Comparison of ENCODE assay signal across 10 cellular contexts in genomic region chr2:24855703-24856102, GRCh38.
DNase-seq lines count a peak whose midpoint lies in the region; ATAC-seq, FAIRE-seq and TF ChIP-seq lines count a peak whose summit lies in the region.
"Had no signal": no experiment of that assay in that cellular context is flagged by ENCODE, and none has a peak within 500 bp of the region (broad histone marks: within the 10 kb centered on the region; RNA-seq: fewer than 3 reads in every experiment).

No MANE protein-coding gene starts in this region.

- peak overlapping the region in 18 of 21 experiments; percentile 12 to 79 (median 57) for H3K27ac ChIP-seq in skin epidermis

- TF ChIP-seq CTCF in astrocyte of the spinal cord (IDR thresholded peaks at IDR 0.05; ENCODE audit: low read depth, low read length): no peak
- TF ChIP-seq CTCF in D721Med (IDR thresholded peaks at IDR 0.05; ENCODE audit: insufficient read depth, missing control alignments): no peak

- no peaks in the 10 kb centered on the region for H3K9me3 Mint-ChIP-seq in activated naive CD8-positive, alpha-beta T cell treated with anti-CD3 and anti-CD28 coated beads, Interleukin-2, amount 50 U/mL, for 24 hours

- H3K36me3 Mint-ChIP-seq in activated naive CD8-positive, alpha-beta T cell treated with anti-CD3 and anti-CD28 coated beads, Interleukin-2, amount 50 U/mL, for 24 hours (ENCODE audit: low read depth): peaks cover 14% of the 10 kb centered on the region

- H3K4me3 Mint-ChIP-seq in activated naive CD8-positive, alpha-beta T cell treated with anti-CD3 and anti-CD28 coated beads, Interleukin-2, amount 50 U/mL, for 24 hours: no peak overlapping the region

- H3K27ac Mint-ChIP-seq in activated naive CD8-positive, alpha-beta T cell treated with anti-CD3 and anti-CD28 coated beads, Interleukin-2, amount 50 U/mL, for 24 hours: no peak overlapping the region

- peak; percentile 67 for DNase-seq in ELR (ENCODE audit: low read depth)
- peak; percentile 61 for DNase-seq in astrocyte of the spinal cord (ENCODE audit: low read depth, low spot score)
- peak; percentile 56 for DNase-seq in iPS-NIHi7 (ENCODE audit: extremely low spot score)
- no peak for DNase-seq in activated naive CD8-positive, alpha-beta T cell treated with anti-CD3 and anti-CD28 coated beads, Interleukin-2, amount 50 U/mL, for 24 hours
- no peak for DNase-seq in D721Med (ENCODE audit: insufficient read length, low spot score)
- no peak for DNase-seq in hippocampal formation (lab: John Stamatoyannopoulos, UW)
- DNase-seq: NCI-H1105 treated with DMSO at 0.1 percent for 48 hours; stimulated activated CD4-positive, alpha-beta T cell treated with anti-CD3 and anti-CD28 coated beads, Interleukin-12 subunit alpha, Interleukin-12 subunit beta, amount 100 ng/mL, for 4 hours had no signal

- ATAC-seq in activated naive CD8-positive, alpha-beta T cell treated with anti-CD3 and anti-CD28 coated beads, Interleukin-2, amount 50 U/mL, for 24 hours: no peak
- no peak for ATAC-seq in GM18861 (IDR thresholded peaks at IDR 0.05; ENCODE audit: unreplicated experiment)

- FAIRE-seq in D721Med (lab: Jason Lieb, UNC): no peak

- H3K4me3 ChIP-seq in astrocyte of the spinal cord (ENCODE audit: low read depth, low read length): no peak overlapping the region
- no peak overlapping the region for H3K4me3 ChIP-seq in skin epidermis

- H3K27me3 Mint-ChIP-seq in activated naive CD8-positive, alpha-beta T cell treated with anti-CD3 and anti-CD28 coated beads, Interleukin-2, amount 50 U/mL, for 24 hours: no peaks in the 10 kb centered on the region

- H3K4me1 Mint-ChIP-seq in activated naive CD8-positive, alpha-beta T cell treated with anti-CD3 and anti-CD28 coated beads, Interleukin-2, amount 50 U/mL, for 24 hours: no peaks in the 10 kb centered on the region

- in situ Hi-C loops in astrocyte of the spinal cord (cut with HindIII; ENCODE audit: low sequenced_read_pairs): no loop called here

Comparison
In these comparisons a context has a peak if more than half of its experiments do, and no peak if none do; other contexts are left out.
1. DNase-seq: peak in ELR (single experiment), astrocyte of the spinal cord (single experiment) and iPS-NIHi7 (single experiment); none in activated naive CD8-positive, alpha-beta T cell treated with anti-CD3 and anti-CD28 coated beads, Interleukin-2, amount 50 U/mL, for 24 hours (single experiment), D721Med (single experiment) and hippocampal formation (0 of 2).